Comparison of ENCODE assay signal across 1 cellular context in genomic region chr11:34655335-34656008, GRCh38.
TF ChIP-seq lines count a peak whose summit lies in the region.

No MANE protein-coding gene starts in this region.

TF ChIP-seq in H1, 55 proteins besides CTCF, POLR2A, EP300 and RAD21 (continued from another document):
- no peak for TF ChIP-seq POU5F1 (IDR thresholded peaks at IDR 0.05; ENCODE audit: low read depth, low read length)
